8 cellular contexts compared by ENCODE assay signal in genomic region chr1:214551052-214551435, GRCh38. TPM values are rescaled to one million over a fixed set of nuclear protein-coding genes. Genes with fewer than 3 reads are reported as not detected.
DNase-seq lines count a peak whose midpoint lies in the region; ATAC-seq and TF ChIP-seq lines count a peak whose summit lies in the region.

No MANE protein-coding gene starts in this region.

- H3K4me1 Mint-ChIP-seq in dendritic cell treated with granulocyte-macrophage colony-stimulating factor and Interleukin-4, amounts not matched to agents 40 ng/mL and 50 ng/mL, for 4 days (ENCODE audit: low read depth), result peaks cover 13% of the 10 kb centered on the region

- no peak overlapping the region for H3K27ac Mint-ChIP-seq in dendritic cell treated with granulocyte-macrophage colony-stimulating factor and Interleukin-4, amounts not matched to agents 40 ng/mL and 50 ng/mL, for 4 days

- DNase-seq in NCI-H2171 treated with DMSO at 0.1 percent for 48 hours (lab: John Stamatoyannopoulos, UW), result peak; percentile 57
- peak; percentile 46 to 69 (median 63) for DNase-seq in mucosa of descending colon
- DNase-seq in vagina (ENCODE audit: extremely low spot score in 2 of 2), result no peak
- no peak for DNase-seq in Karpas-422
- no peak for DNase-seq in activated CD4-positive, CD25-positive, alpha-beta regulatory T cell treated with anti-CD3 and anti-CD28 coated beads, Interleukin-2, amount 50 U/mL, for 72 hours
- DNase-seq in NCI-H2196 treated with DMSO at 0.1 percent for 48 hours (lab: John Stamatoyannopoulos, UW; ENCODE audit: unreplicated experiment), result no peak

- intact Hi-C loops in dendritic cell treated with granulocyte-macrophage colony-stimulating factor and Interleukin-4, amounts not matched to agents 40 ng/mL and 50 ng/mL, for 4 days (cut with micrococcal nuclease), result no loop called here
- intact Hi-C loops in mucosa of descending colon (cut with DNase I, micrococcal nuclease), result no loop called here
- intact Hi-C loops in vagina (cut with DNase I), result loop anchor here (10.0 kb wide), 1 partner anchor 266 kb away; the partner anchor contains the start of gene SMYD2

- H3K36me3 Mint-ChIP-seq in dendritic cell treated with granulocyte-macrophage colony-stimulating factor and Interleukin-4, amounts not matched to agents 40 ng/mL and 50 ng/mL, for 4 days (ENCODE audit: low read depth), result no peaks in the 10 kb centered on the region

- H3K4me1 ChIP-seq in mucosa of descending colon (ENCODE audit: low read depth) (peaks cover 5% of the 10 kb centered on the region), vagina (peaks cover 41% of the 10 kb centered on the region), Karpas-422 (ENCODE audit: low read length) (peaks cover 18% of the 10 kb centered on the region)

- H3K27me3 ChIP-seq in vagina (no peaks in the 10 kb centered on the region), Karpas-422 (ENCODE audit: low read length) (no peaks in the 10 kb centered on the region)

- ATAC-seq in GM19395 (IDR thresholded peaks at IDR 0.05; ENCODE audit: unreplicated experiment) (peak; percentile 21), mucosa of descending colon (peak; percentile 55)

- H3K4me3 ChIP-seq in mucosa of descending colon, result peak overlapping the region; percentile 34
- H3K4me3 ChIP-seq in vagina, result peak overlapping the region; percentile 55 to 90
- H3K4me3 ChIP-seq in Karpas-422 (ENCODE audit: low read length), result no peak overlapping the region

- no peaks in the 10 kb centered on the region for H3K9me2 ChIP-seq in Karpas-422 (replicated peaks; ENCODE audit: insufficient read depth, low read length)

- H3K27me3 Mint-ChIP-seq in dendritic cell treated with granulocyte-macrophage colony-stimulating factor and Interleukin-4, amounts not matched to agents 40 ng/mL and 50 ng/mL, for 4 days, result peaks cover 61% of the 10 kb centered on the region

- H3K4me2 ChIP-seq in Karpas-422 (ENCODE audit: low read depth, low read length, poor library complexity, severe bottlenecking), result no peak overlapping the region

- H3K27ac ChIP-seq in vagina (peak overlapping the region; percentile 98), Karpas-422 (ENCODE audit: low read length) (no peak overlapping the region)

- H4K20me1 ChIP-seq in Karpas-422 (ENCODE audit: insufficient read depth, low read depth, low read length), result no peaks in the 10 kb centered on the region

- peak overlapping the region; percentile 72 for H3K4me3 Mint-ChIP-seq in dendritic cell treated with granulocyte-macrophage colony-stimulating factor and Interleukin-4, amounts not matched to agents 40 ng/mL and 50 ng/mL, for 4 days

- no peaks in the 10 kb centered on the region for H3K79me2 ChIP-seq in Karpas-422 (ENCODE audit: low read length)

- TF ChIP-seq POLR2A in vagina (IDR thresholded peaks at IDR 0.05), result no peak

- no peaks in the 10 kb centered on the region for H3K9me3 Mint-ChIP-seq in dendritic cell treated with granulocyte-macrophage colony-stimulating factor and Interleukin-4, amounts not matched to agents 40 ng/mL and 50 ng/mL, for 4 days

- TF ChIP-seq CTCF in mucosa of descending colon (IDR thresholded peaks at IDR 0.05), result no peak
- TF ChIP-seq CTCF in vagina (IDR thresholded peaks at IDR 0.05), result no peak

- no peaks in the 10 kb centered on the region for H3K36me3 ChIP-seq in mucosa of descending colon (ENCODE audit: low read depth)
- H3K36me3 ChIP-seq in vagina, result no peaks in the 10 kb centered on the region
- no peaks in the 10 kb centered on the region for H3K36me3 ChIP-seq in Karpas-422 (ENCODE audit: insufficient read depth, low read length)

- no peak overlapping the region for H2AFZ ChIP-seq in Karpas-422 (ENCODE audit: low read length)

- H3K9me3 ChIP-seq in mucosa of descending colon (no peaks in the 10 kb centered on the region), vagina (no peaks in the 10 kb centered on the region), Karpas-422 (ENCODE audit: low read length) (no peaks in the 10 kb centered on the region)

- H3K9ac ChIP-seq in Karpas-422 (ENCODE audit: low read length), result no peak overlapping the region

RNA-seq across cellular contexts. Expression of gene PTPN14, which starts 0.4 kb away (rescaled TPM):
- total RNA-seq in mucosa of descending colon, result 10 to 100 TPM in 1 of 3 donors, 1 to 10 TPM in 2; 5.8 to 49.0 (median 8.3) TPM
- 24.3 TPM for total RNA-seq in vagina
- total RNA-seq in Karpas-422 (2014; rRNA removed; shearing (Covaris generic); ENCODE audit: low replicate concordance), result 0.40 and 0.56 TPM in 2 replicates

RNA-seq across cellular contexts. Expression of gene CENPF, which starts 52.0 kb away (rescaled TPM):
- total RNA-seq in mucosa of descending colon (10 to 100 TPM in 1 of 3 donors, 1 to 10 TPM in 2; 4.1 to 27.1 (median 6.3) TPM), vagina (6.4 TPM)
- total RNA-seq in Karpas-422 (2014; rRNA removed; shearing (Covaris generic); ENCODE audit: low replicate concordance), result 44.0 and 54.1 TPM in 2 replicates

Comparison
In these comparisons a context has a peak if more than half of its experiments do, and no peak if none do; other contexts are left out.
1. DNase-seq: peak in NCI-H2171 treated with DMSO at 0.1 percent for 48 hours (single experiment) and mucosa of descending colon (3 of 3); none in vagina (0 of 2), Karpas-422 (single experiment), activated CD4-positive, CD25-positive, alpha-beta regulatory T cell treated with anti-CD3 and anti-CD28 coated beads, Interleukin-2, amount 50 U/mL, for 72 hours (single experiment) and NCI-H2196 treated with DMSO at 0.1 percent for 48 hours (single experiment).